In the genomic region with DNA sequence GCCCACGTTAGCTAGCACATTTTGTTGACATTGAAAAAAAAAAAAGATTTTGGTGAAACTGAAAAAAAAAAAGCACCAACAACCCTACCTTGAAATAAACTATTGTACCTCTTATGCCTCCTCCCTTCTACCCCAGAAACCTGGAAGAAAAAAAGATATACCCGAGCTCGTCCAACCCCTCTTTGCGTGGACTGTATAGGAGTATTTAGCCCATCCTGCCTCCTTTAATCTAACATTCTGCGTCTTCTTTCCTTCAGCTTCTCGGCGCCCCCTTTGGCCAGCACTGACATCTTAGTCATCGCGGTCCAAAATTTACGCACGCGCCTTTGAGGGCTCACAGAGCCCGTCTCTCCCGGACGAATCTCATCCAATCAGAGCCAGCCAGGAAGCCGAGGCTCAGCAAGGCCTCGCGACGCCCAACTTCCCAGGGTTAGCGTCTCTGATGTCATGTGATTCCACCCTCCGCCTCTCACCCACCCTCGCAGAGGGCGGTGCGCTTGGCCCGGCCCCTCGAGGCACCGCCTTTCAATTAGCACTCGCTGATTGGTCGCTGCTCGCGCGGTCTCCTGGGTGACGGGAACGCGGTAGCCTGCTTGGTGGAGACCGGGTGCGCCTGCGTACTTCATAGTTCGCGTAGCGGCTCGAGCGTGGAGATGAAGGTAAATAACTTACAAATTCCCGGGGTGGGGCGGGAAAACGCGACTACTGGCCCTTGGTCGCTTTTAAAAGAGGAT, we compare ENCODE assay signal across 7 cellular contexts.
A peak's percentile ranks its signal among the peaks of the same experiment; 100 is the strongest.
DNase-seq lines count a peak whose midpoint lies in the region; ATAC-seq and TF ChIP-seq lines count a peak whose summit lies in the region.

A gene (plus strand): TSS at position 625 of the 734 bp plus-strand sequence. CDS start 29 bp downstream, at position 654.

- TF ChIP-seq CTCF in astrocyte of the spinal cord (IDR thresholded peaks at IDR 0.05; ENCODE audit: low read depth, low read length) = peak; percentile 55

- ATAC-seq in GM18505 (IDR thresholded peaks at IDR 0.05; ENCODE audit: unreplicated experiment) (peak; percentile 98), HG02973 (IDR thresholded peaks at IDR 0.05; ENCODE audit: unreplicated experiment) (peak; percentile 98)

- in situ Hi-C loops in astrocyte of the spinal cord (cut with HindIII; ENCODE audit: low sequenced_read_pairs) = no loop called here

- peak within 1 kb of the TSS; percentile 96 for H3K4me3 ChIP-seq in astrocyte of the spinal cord (ENCODE audit: low read depth, low read length)

- peak; percentile 33 for TF ChIP-seq POLR2A in GM18505 (IDR thresholded peaks at IDR 0.05; ENCODE audit: borderline replicate concordance, extremely low read depth, insufficient read depth, insufficient read length)

- DNase-seq in NCI-H2029 (lab: John Stamatoyannopoulos, UW) (peak; percentile 98), T-helper 9 cell (peak; percentile 95), astrocyte of the spinal cord (ENCODE audit: low read depth, low spot score) (peak; percentile 100), hippocampal formation (lab: John Stamatoyannopoulos, UW) (peak; percentile 99 to 100), retina (peak; percentile 97)

Comparison
In these comparisons a context has a peak if more than half of its experiments do, and no peak if none do; other contexts are left out.
1. Peak in every context shown above with its lines: DNase-seq, ATAC-seq and H3K4me3 ChIP-seq.